In the genomic region with DNA sequence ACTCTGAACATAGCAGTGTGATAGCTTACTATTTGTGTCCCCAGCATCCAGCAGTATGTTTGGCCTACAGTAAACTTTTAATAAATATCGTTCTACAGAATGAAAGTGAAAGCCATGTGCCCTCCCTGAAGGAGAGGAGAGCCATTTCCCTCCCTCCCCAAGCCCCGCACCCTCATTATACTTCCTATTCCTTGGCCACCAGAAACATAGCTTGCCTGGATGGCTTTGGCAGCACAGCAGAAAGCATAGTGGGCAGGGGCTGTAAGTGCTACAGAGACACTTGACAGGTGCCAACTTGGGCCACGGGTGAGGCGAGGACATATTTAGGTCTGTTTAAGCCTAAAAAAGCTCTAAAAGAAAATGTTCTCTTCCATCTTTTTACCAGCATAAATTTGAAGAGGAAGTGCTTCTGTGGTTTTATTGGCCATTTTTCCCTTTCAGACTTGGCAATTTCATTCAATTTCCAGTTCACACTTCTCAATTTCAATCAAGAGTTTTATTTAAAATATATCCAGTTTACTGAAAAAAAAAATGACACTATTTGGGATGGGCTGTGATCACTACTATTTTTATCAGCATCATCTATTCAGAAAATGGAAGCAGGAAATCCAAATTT, we compare ENCODE assay signal across 1 cellular context.
TF ChIP-seq lines count a peak whose summit lies in the region.

No MANE protein-coding gene starts in this region.

TF ChIP-seq in K562, 482 proteins besides CTCF, POLR2A, EP300 and RAD21 (continued from another document):
- TF ChIP-seq, protein P1, sequence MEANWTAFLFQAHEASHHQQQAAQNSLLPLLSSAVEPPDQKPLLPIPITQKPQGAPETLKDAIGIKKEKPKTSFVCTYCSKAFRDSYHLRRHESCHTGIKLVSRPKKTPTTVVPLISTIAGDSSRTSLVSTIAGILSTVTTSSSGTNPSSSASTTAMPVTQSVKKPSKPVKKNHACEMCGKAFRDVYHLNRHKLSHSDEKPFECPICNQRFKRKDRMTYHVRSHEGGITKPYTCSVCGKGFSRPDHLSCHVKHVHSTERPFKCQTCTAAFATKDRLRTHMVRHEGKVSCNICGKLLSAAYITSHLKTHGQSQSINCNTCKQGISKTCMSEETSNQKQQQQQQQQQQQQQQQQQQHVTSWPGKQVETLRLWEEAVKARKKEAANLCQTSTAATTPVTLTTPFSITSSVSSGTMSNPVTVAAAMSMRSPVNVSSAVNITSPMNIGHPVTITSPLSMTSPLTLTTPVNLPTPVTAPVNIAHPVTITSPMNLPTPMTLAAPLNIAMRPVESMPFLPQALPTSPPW (CRISPR knock-in tag; IDR thresholded peaks at IDR 0.05), result 0 out of 2 replicates have a peak, but pooled peaks have one; percentile 18
- TF ChIP-seq, protein P2, sequence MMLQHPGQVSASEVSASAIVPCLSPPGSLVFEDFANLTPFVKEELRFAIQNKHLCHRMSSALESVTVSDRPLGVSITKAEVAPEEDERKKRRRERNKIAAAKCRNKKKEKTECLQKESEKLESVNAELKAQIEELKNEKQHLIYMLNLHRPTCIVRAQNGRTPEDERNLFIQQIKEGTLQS (IDR thresholded peaks at IDR 0.05), result no peak
- TF ChIP-seq, protein P2 (CRISPR knock-in tag; conservative IDR thresholded peaks at IDR 0.05), result no peak
- TF ChIP-seq ZBTB9 (CRISPR knock-in tag; IDR thresholded peaks at IDR 0.05) (no peak), ZNF436 (CRISPR knock-in tag; IDR thresholded peaks at IDR 0.05) (no peak), PHB2 (IDR thresholded peaks at IDR 0.05; ENCODE audit: low read depth) (no peak), YY1 (IDR thresholded peaks at IDR 0.05; ENCODE audit: borderline replicate concordance in 1 of 3, control insufficient read depth in 1 of 3, extremely low read depth in 1 of 3, insufficient read depth in 3 of 3, insufficient read length in 1 of 3, insufficient replicate concordance in 2 of 3, low read depth in 1 of 3, low read length in 2 of 3) (peak in 1 of 3 experiments; percentile 25), NFRKB (IDR thresholded peaks at IDR 0.05; ENCODE audit: low read depth) (peak; percentile 34; the same call in 1 of the 2 replicates), ZNF592 (IDR thresholded peaks at IDR 0.05) (peak; percentile 58; the same call in 1 of the 2 replicates), TEAD1 (CRISPR knock-in tag; IDR thresholded peaks at IDR 0.05) (no peak), NCOA2 (IDR thresholded peaks at IDR 0.05; ENCODE audit: partially characterized antibody in 2 of 2) (no peak), CCAR2 (IDR thresholded peaks at IDR 0.05; ENCODE audit: low read depth, low read length) (no peak), FOXP4 (CRISPR knock-in tag; IDR thresholded peaks at IDR 0.05; ENCODE audit: borderline replicate concordance) (no peak), SPI1 (IDR thresholded peaks at IDR 0.05; ENCODE audit: borderline replicate concordance, low read depth, low read length) (peak; percentile 51; the same call in 1 of the 2 replicates), E2F6 (IDR thresholded peaks at IDR 0.05; ENCODE audit: borderline replicate concordance in 1 of 2, extremely low read depth in 1 of 2, insufficient read depth in 1 of 2, insufficient read length in 1 of 2, low read depth in 1 of 2, low read length in 1 of 2, poor library complexity in 1 of 2, severe bottlenecking in 1 of 2) (peak in 1 of 2 experiments; percentile 30), MYC (IDR thresholded peaks at IDR 0.05; ENCODE audit: low read depth, low read length) (peak; percentile 45; the same call in 1 of the 2 replicates), MYC (CRISPR knock-in tag; IDR thresholded peaks at IDR 0.05; ENCODE audit: borderline replicate concordance, low read depth) (no peak), KLF13 (tag; IDR thresholded peaks at IDR 0.05; ENCODE audit: borderline replicate concordance, low read depth) (no peak), ZNF316 (IDR thresholded peaks at IDR 0.05) (no peak)
